ENCODE assay signal across 9 cellular contexts in the genomic region with DNA sequence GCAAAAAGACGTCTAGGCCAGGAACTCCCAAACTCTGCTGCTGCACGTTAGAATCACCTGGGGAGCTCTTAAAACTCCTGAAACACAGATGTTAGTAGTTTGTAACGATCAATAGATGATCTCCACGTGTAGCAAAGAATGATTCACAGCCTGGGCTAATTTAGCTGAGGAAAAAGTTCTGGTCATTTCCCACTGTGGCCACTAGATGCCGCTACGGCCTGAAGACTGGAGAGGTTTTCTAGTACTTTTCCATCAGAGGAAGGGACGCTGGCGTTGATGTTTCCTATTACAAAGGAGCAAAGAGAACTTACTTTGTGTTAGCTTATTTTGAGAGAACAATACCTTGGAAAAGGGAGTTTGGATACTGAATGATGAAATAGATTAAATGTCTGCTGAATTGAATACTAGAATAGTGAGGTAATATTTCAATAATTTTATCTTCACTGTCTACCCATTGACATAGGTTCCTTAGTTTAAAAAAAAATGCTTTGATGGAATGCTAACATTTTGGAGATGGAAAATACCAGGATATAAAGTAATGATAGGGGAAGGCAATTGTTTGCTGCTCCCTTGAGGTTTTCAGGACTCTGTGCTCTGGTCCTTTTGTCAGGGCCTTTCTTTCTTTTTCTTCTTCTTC.
DNase-seq lines count a peak whose midpoint lies in the region; ATAC-seq, FAIRE-seq and TF ChIP-seq lines count a peak whose summit lies in the region.
"Had no signal": no experiment of that assay in that cellular context is flagged by ENCODE, and none has a peak within 500 bp of the region (broad histone marks: within the 10 kb centered on the region; RNA-seq: fewer than 3 reads in every experiment).

No MANE protein-coding gene starts in this region.

- intact Hi-C loops in Calu3 (cut with micrococcal nuclease; ENCODE audit: unreplicated experiment) (loop anchor here (1.0 to 10.0 kb wide), 8 partner anchors 161 to 1091 kb away; a partner anchor contains a TSS), endothelial cell of umbilical vein (cut with micrococcal nuclease) (loop anchor here (1.0 to 10.0 kb wide), 8 partner anchors 241 to 1091 kb away; a partner anchor contains a TSS), mucosa of descending colon (cut with DNase I, micrococcal nuclease) (loop anchor here (5.0 to 10.0 kb wide), 2 partner anchors 241 to 363 kb away; a partner anchor contains a TSS)

- no peaks in the 10 kb centered on the region for H3K36me3 ChIP-seq in endothelial cell of umbilical vein (ENCODE audit: control insufficient read depth in 2 of 2, extremely low read depth in 1 of 2, insufficient read depth in 2 of 2, low read length in 2 of 2)
- no peaks in the 10 kb centered on the region for H3K36me3 ChIP-seq in mucosa of descending colon (ENCODE audit: low read depth)

- ATAC-seq in GM21423 (IDR thresholded peaks at IDR 0.05; ENCODE audit: unreplicated experiment) (peak; percentile 86), mucosa of descending colon (peak; percentile 94)

- H3K4me3 Mint-ChIP-seq in Calu3 (ENCODE audit: low read depth, unreplicated experiment) = no peak overlapping the region
- H3K4me3 Mint-ChIP-seq: activated naive CD8-positive, alpha-beta T cell had no signal

- no TSS peak for BruUV-seq in Calu3 (replicated peaks; lab: Mats Ljungman, UMichigan)
- no TSS peak for BruUV-seq in endothelial cell of umbilical vein (replicated peaks; lab: Mats Ljungman, UMichigan)

- no peaks in the 10 kb centered on the region for H3K27me3 Mint-ChIP-seq in Calu3 (ENCODE audit: unreplicated experiment)

- dilution Hi-C loops in endothelial cell of umbilical vein (cut with MboI; ENCODE audit: extremely low pct_ligation_motif_present, low sequenced_read_pairs) = loop anchor here (25.0 kb wide), 2 partner anchors 251 to 351 kb away; a partner anchor contains a TSS

- peaks cover 11% of the 10 kb centered on the region for H3K4me1 Mint-ChIP-seq in Calu3 (ENCODE audit: low read depth, unreplicated experiment)

- H3K4me3 ChIP-seq in endothelial cell of umbilical vein (replicated peaks in 1 of 3; ENCODE audit: insufficient read depth in 1 of 3, low read depth in 1 of 3, low read length in 3 of 3) (no peak overlapping the region), mucosa of descending colon (no peak overlapping the region)

- H3K4me1 ChIP-seq in endothelial cell of umbilical vein (ENCODE audit: control insufficient read depth, extremely low read depth, insufficient read depth, low read length) = no peaks in the 10 kb centered on the region
- H3K4me1 ChIP-seq in mucosa of descending colon (ENCODE audit: low read depth) = no peaks in the 10 kb centered on the region

- peak; percentile 98 for FAIRE-seq in endothelial cell of umbilical vein (lab: Jason Lieb, UNC)

- H3K27ac Mint-ChIP-seq in Calu3 (ENCODE audit: unreplicated experiment) = no peak overlapping the region
- H3K27ac Mint-ChIP-seq: activated naive CD8-positive, alpha-beta T cell had no signal

- no peak overlapping the region for H3K4me2 ChIP-seq in endothelial cell of umbilical vein (ENCODE audit: insufficient read depth, low read length)

- H3K36me3 Mint-ChIP-seq in Calu3 (ENCODE audit: insufficient read depth, unreplicated experiment) = no peaks in the 10 kb centered on the region
- H3K36me3 Mint-ChIP-seq: activated naive CD8-positive, alpha-beta T cell had no signal

- no peaks in the 10 kb centered on the region for H3K9me1 ChIP-seq in endothelial cell of umbilical vein (replicated peaks; ENCODE audit: control insufficient read depth, extremely low read depth, insufficient read depth, low read length)

- no peaks in the 10 kb centered on the region for H3K9me3 Mint-ChIP-seq in Calu3 (ENCODE audit: low read depth, unreplicated experiment)

- no peaks in the 10 kb centered on the region for H3K79me2 ChIP-seq in endothelial cell of umbilical vein (ENCODE audit: control insufficient read depth, insufficient read depth, low read length)

- H3K9me3 ChIP-seq in endothelial cell of umbilical vein (replicated peaks; ENCODE audit: control insufficient read depth, insufficient read depth, low read length) (no peaks in the 10 kb centered on the region), mucosa of descending colon (no peaks in the 10 kb centered on the region)

- no peaks in the 10 kb centered on the region for H4K20me1 ChIP-seq in endothelial cell of umbilical vein (replicated peaks; ENCODE audit: control insufficient read depth, extremely low read depth, insufficient read depth, low read length)

- DNase-seq in Calu3 (peak; percentile 91), HUDEP-2 (lab: John Stamatoyannopoulos, UW; ENCODE audit: unreplicated experiment in 76 of 76) (peak in 40 of 76 experiments; percentile 0 to 67 (median 18)), NOMO-1 treated with DMSO at 0.1 percent for 48 hours (lab: John Stamatoyannopoulos, UW; ENCODE audit: unreplicated experiment) (peak; percentile 84), endothelial cell of umbilical vein (ENCODE audit: low read depth, low spot score) (peak; percentile 89), mucosa of descending colon (peak in 2 of 3 donors; percentile 75 to 83)
- peak; percentile 20 to 59 (median 31) for DNase-seq in activated CD8-positive, alpha-beta memory T cell treated with anti-CD3 and anti-CD28 coated beads for 48 hours (ENCODE audit: low read depth in 2 of 3, low spot score in 2 of 3)
- peak; percentile 25 to 53 for DNase-seq in stimulated activated CD8-positive, alpha-beta memory T cell treated with anti-CD3 and anti-CD28 coated beads, Interleukin-7, amount 100 ng/mL, for 1 hour (ENCODE audit: low read depth in 2 of 2)

- H2AFZ ChIP-seq in endothelial cell of umbilical vein (ENCODE audit: low read depth, low read length) = no peak overlapping the region

- TF ChIP-seq CTCF in Calu3 (IDR thresholded peaks at IDR 0.05; ENCODE audit: unreplicated experiment) = peak; percentile 90
- peak; percentile 77 to 90 for TF ChIP-seq CTCF in endothelial cell of umbilical vein (IDR thresholded peaks at IDR 0.05; ENCODE audit: extremely low read depth in 1 of 2, insufficient read depth in 1 of 2, low read depth in 1 of 2, low read length in 2 of 2)
- TF ChIP-seq CTCF in mucosa of descending colon (IDR thresholded peaks at IDR 0.05) = peak; percentile 76

- no peak overlapping the region for H3K9ac ChIP-seq in endothelial cell of umbilical vein (replicated peaks; ENCODE audit: extremely low read depth, insufficient read depth, low read length)

- H3K27me3 ChIP-seq in endothelial cell of umbilical vein (ENCODE audit: control insufficient read depth in 2 of 2, insufficient read depth in 2 of 2, low read length in 2 of 2) = no peaks in the 10 kb centered on the region

- CTCF ChIA-PET in Calu3 (lab: Charles Lee) = interaction anchor here (0.7 to 2.3 kb wide), 20 partner anchors 11 to 1416 kb away, joined by 3 to 19 read pairs (median 4); a partner anchor contains a TSS
- CTCF ChIA-PET in endothelial cell of umbilical vein (lab: Charles Lee) = interaction anchor here (0.6 to 4.9 kb wide), 68 partner anchors 9 to 1089 kb away, joined by 3 to 90 read pairs (median 4); a partner anchor contains a TSS

- POLR2A ChIA-PET in endothelial cell of umbilical vein (lab: Charles Lee) = interaction anchor here (0.5 to 0.6 kb wide), 2 partner anchors 103 to 553 kb away, joined by 3 to 4 read pairs; no protein-coding TSS in a partner anchor

- no peak overlapping the region for H3K27ac ChIP-seq in endothelial cell of umbilical vein (ENCODE audit: insufficient read depth, low read depth, low read length)

- TF ChIP-seq POLR2A in endothelial cell of umbilical vein (IDR thresholded peaks at IDR 0.05; ENCODE audit: low read depth, low read length) = no peak

TF ChIP-seq in endothelial cell of umbilical vein, 7 proteins besides CTCF, POLR2A, EP300 and RAD21:
- no peak for TF ChIP-seq MYC (IDR thresholded peaks at IDR 0.05; ENCODE audit: low read depth, low read length)
- no peak for TF ChIP-seq EZH2 (IDR thresholded peaks at IDR 0.05; ENCODE audit: borderline replicate concordance, low read depth, low read length, severe bottlenecking)
- peak; percentile 32 for TF ChIP-seq FOS (IDR thresholded peaks at IDR 0.05; ENCODE audit: borderline replicate concordance, insufficient read depth, low read length)
- no peak for TF ChIP-seq POLR2AphosphoS5 (IDR thresholded peaks at IDR 0.05; ENCODE audit: insufficient read depth, low read depth, low read length)

Comparison
In these comparisons a context has a peak if more than half of its experiments do, and no peak if none do; other contexts are left out.
1. DNase-seq: peak in every context shown above with its lines; median percentile 91 in Calu3; 89 in endothelial cell of umbilical vein; 84 in NOMO-1 treated with DMSO at 0.1 percent for 48 hours; 79 in mucosa of descending colon; 39 in stimulated activated CD8-positive, alpha-beta memory T cell treated with anti-CD3 and anti-CD28 coated beads, Interleukin-7, amount 100 ng/mL, for 1 hour; 31 in activated CD8-positive, alpha-beta memory T cell treated with anti-CD3 and anti-CD28 coated beads for 48 hours; 18 in HUDEP-2.